ENCODE assay signal across 8 cellular contexts in genomic region chr12:26768611-26769603, GRCh38.
DNase-seq lines count a peak whose midpoint lies in the region; ATAC-seq, FAIRE-seq and TF ChIP-seq lines count a peak whose summit lies in the region.
"Had no signal": no experiment of that assay in that cellular context is flagged by ENCODE, and none has a peak within 500 bp of the region (broad histone marks: within the 10 kb centered on the region; RNA-seq: fewer than 3 reads in every experiment).

No MANE protein-coding gene starts in this region.

- H3K27ac ChIP-seq in pancreas (peak overlapping the region in 3 of 4 donors; percentile 30 to 69 (median 46)), caudate nucleus (ENCODE audit: low read depth, low read length) (no peak overlapping the region)

- DNase-seq in NCI-H2029 treated with DMSO at 0.1 percent for 48 hours (lab: John Stamatoyannopoulos, UW) (peak; percentile 66), pancreas (peak in 3 of 6 donors; percentile 25 to 52 (median 35)), caudate nucleus (lab: John Stamatoyannopoulos, UW) (no peak), left cardiac atrium (no peak), hippocampal formation (lab: John Stamatoyannopoulos, UW) (no peak)

- peaks cover 5 to 35% (median 31%) of the 10 kb centered on the region in 3 donors for H3K4me1 ChIP-seq in pancreas

- FAIRE-seq in pancreas (lab: Jason Lieb, UNC): peak; percentile 23
- FAIRE-seq: RCC 7860 had no signal

- TF ChIP-seq CTCF in pancreas (IDR thresholded peaks at IDR 0.05): no peak

- WGBS in pancreas, 2 donors: 9 to 16% methylated on average over 1 of the region's 1 CpG

- intact Hi-C loops in pancreas (cut with DNase I) (no loop called here), left cardiac atrium (cut with DNase I) (no loop called here)

- ATAC-seq in GM18909 (IDR thresholded peaks at IDR 0.05; ENCODE audit: poor library complexity, unreplicated experiment) (peak; percentile 78), HG02642 (IDR thresholded peaks at IDR 0.05; ENCODE audit: poor library complexity, unreplicated experiment) (peak; percentile 73), pancreas (peak; percentile 93 to 96 (median 94)), left cardiac atrium (no peak)

- H3K27me3 ChIP-seq in pancreas: no peaks in the 10 kb centered on the region

- H3K4me3 ChIP-seq in pancreas: no peak overlapping the region

- no peaks in the 10 kb centered on the region for H3K9me3 ChIP-seq in pancreas

- H3K36me3 ChIP-seq in pancreas: no peaks in the 10 kb centered on the region

Comparison
In these comparisons a context has a peak if more than half of its experiments do, and no peak if none do; other contexts are left out.
1. ATAC-seq: peak in GM18909 (single experiment), HG02642 (single experiment) and pancreas (4 of 4); none in left cardiac atrium (0 of 2).